Comparison of ENCODE assay signal across 19 cellular contexts in genomic region chr7:75961194-75961593, GRCh38. TPM values are rescaled to one million over a fixed set of nuclear protein-coding genes. Genes with fewer than 3 reads are reported as not detected.
DNase-seq lines count a peak whose midpoint lies in the region; ATAC-seq and TF ChIP-seq lines count a peak whose summit lies in the region.
"Had no signal": no experiment of that assay in that cellular context is flagged by ENCODE, and none has a peak within 500 bp of the region (broad histone marks: within the 10 kb centered on the region; RNA-seq: fewer than 3 reads in every experiment).

No MANE protein-coding gene starts in this region.

- peaks cover 8% of the 10 kb centered on the region for H4K20me1 ChIP-seq in GM23338 (replicated peaks; ENCODE audit: insufficient read depth)

- peaks cover 5% of the 10 kb centered on the region for H3K27me3 Mint-ChIP-seq in GM23338 (ENCODE audit: insufficient read depth, low read depth, poor library complexity)
- H3K27me3 Mint-ChIP-seq in Caco-2 (ENCODE audit: insufficient read depth, unreplicated experiment): no peaks in the 10 kb centered on the region
- H3K27me3 Mint-ChIP-seq: activated CD8-positive, alpha-beta T cell treated with anti-CD3 and anti-CD28 coated beads for 36 hours had no signal

- peaks cover 11% of the 10 kb centered on the region; the same call in 1 of the 2 replicates for H3K36me3 ChIP-seq in GM23338 (ENCODE audit: insufficient read depth)
- peaks cover 18% of the 10 kb centered on the region for H3K36me3 ChIP-seq in effector memory CD4-positive, alpha-beta T cell (ENCODE audit: control insufficient read depth, insufficient read depth, low read length)
- peaks cover 3% of the 10 kb centered on the region; the same call in 1 of the 2 replicates for H3K36me3 ChIP-seq in Caco-2 (ENCODE audit: control insufficient read depth, insufficient read depth, low read length)

- H3K4me3 Mint-ChIP-seq in GM23338 (no peak overlapping the region), Caco-2 (ENCODE audit: unreplicated experiment) (no peak overlapping the region)
- H3K4me3 Mint-ChIP-seq: activated CD8-positive, alpha-beta T cell treated with anti-CD3 and anti-CD28 coated beads for 36 hours had no signal

- DNase-seq in GM23338 (ENCODE audit: low spot score) (peak; percentile 65), iPS-NIHi7 (ENCODE audit: extremely low spot score) (peak; percentile 48), dermis blood vessel endothelial cell (no peak), DMS79 (lab: John Stamatoyannopoulos, UW) (no peak), Caco-2 (no peak)
- no peak for DNase-seq in effector memory CD4-positive, alpha-beta T cell
- DNase-seq: activated CD8-positive, alpha-beta T cell treated with anti-CD3 and anti-CD28 coated beads for 36 hours; body of pancreas; DMS 273 treated with DMSO at 0.1 percent for 48 hours; effector CD8-positive, alpha-beta T cell; foreskin melanocyte; NCI-H187; NCI-H526 treated with DMSO at 0.1 percent for 48 hours; nucleus accumbens; stomach had no signal

- H3K27me3 ChIP-seq in GM23338 (ENCODE audit: insufficient read depth) (no peaks in the 10 kb centered on the region), Caco-2 (replicated peaks; ENCODE audit: control insufficient read depth, insufficient read depth, low read length) (no peaks in the 10 kb centered on the region)
- H3K27me3 ChIP-seq in effector memory CD4-positive, alpha-beta T cell (replicated peaks; ENCODE audit: control insufficient read depth, insufficient read depth, low read length, poor library complexity, severe bottlenecking): no peaks in the 10 kb centered on the region
- H3K27me3 ChIP-seq: body of pancreas, stomach had no signal

- H3K9me3 Mint-ChIP-seq in GM23338: no peaks in the 10 kb centered on the region
- no peaks in the 10 kb centered on the region for H3K9me3 Mint-ChIP-seq in Caco-2 (ENCODE audit: unreplicated experiment)
- H3K9me3 Mint-ChIP-seq: activated CD8-positive, alpha-beta T cell treated with anti-CD3 and anti-CD28 coated beads for 36 hours had no signal

- H3F3A ChIP-seq in GM23338 (replicated peaks; ENCODE audit: low read depth): 0 out of 2 replicates have a peak, but pooled peaks cover 4% of the 10 kb centered on the region

- no peak overlapping the region for H3K4me2 ChIP-seq in GM23338
- H3K4me2 ChIP-seq: smooth muscle cell had no signal

- POLR2A ChIA-PET in Caco-2 (lab: Charles Lee): no interaction called here

- CTCF ChIA-PET in Caco-2 (lab: Charles Lee): interaction anchor here (0.6 to 1.5 kb wide), 6 partner anchors 23 to 197 kb away, joined by 3 to 11 read pairs (median 4); no protein-coding TSS in a partner anchor

- peaks cover 2% of the 10 kb centered on the region; the same call in 1 of the 2 replicates for H3K79me2 ChIP-seq in GM23338 (replicated peaks; ENCODE audit: insufficient read depth)

- TF ChIP-seq CTCF in 22Rv1 (IDR thresholded peaks at IDR 0.05) (peak; percentile 36), GM23338 (conservative IDR thresholded peaks at IDR 0.05; ENCODE audit: low read depth in 2 of 2) (peak; percentile 39 to 53), VCaP (conservative IDR thresholded peaks at IDR 0.05) (peak; percentile 41), Caco-2 (IDR thresholded peaks at IDR 0.05; ENCODE audit: insufficient read depth in 1 of 2, low read depth in 1 of 2, low read length in 1 of 2, severe bottlenecking in 1 of 2, unreplicated experiment in 1 of 2) (peak in 1 of 2 experiments; percentile 47)

- H3K4me1 ChIP-seq in GM23338 (ENCODE audit: insufficient read depth): peaks cover 5% of the 10 kb centered on the region
- H3K4me1 ChIP-seq in effector memory CD4-positive, alpha-beta T cell (ENCODE audit: control insufficient read depth, insufficient read depth, low read length, poor library complexity, severe bottlenecking): no peaks in the 10 kb centered on the region
- H3K4me1 ChIP-seq in Caco-2: peaks cover 38% of the 10 kb centered on the region

- H3K4me3 ChIP-seq in GM23338: no peak overlapping the region
- no peak overlapping the region for H3K4me3 ChIP-seq in effector memory CD4-positive, alpha-beta T cell (ENCODE audit: insufficient read depth, low read depth, low read length, poor library complexity, severe bottlenecking)
- H3K4me3 ChIP-seq in Caco-2 (ENCODE audit: low read depth, low read length): no peak overlapping the region
- H3K4me3 ChIP-seq: body of pancreas, smooth muscle cell, stomach had no signal

- H3K27ac ChIP-seq in 22Rv1 (0 out of 2 replicates have a peak overlapping the region, but pooled peaks have one; percentile 3), GM23338 (ENCODE audit: low read depth) (peak overlapping the region; percentile 72; the same call in 1 of the 2 replicates), VCaP (peak overlapping the region; percentile 81; the same call in 1 of the 2 replicates)
- no peak overlapping the region for H3K27ac ChIP-seq in effector memory CD4-positive, alpha-beta T cell (ENCODE audit: insufficient read depth, low read length, poor library complexity, severe bottlenecking)

- intact Hi-C loops in Caco-2 (cut with micrococcal nuclease; ENCODE audit: unreplicated experiment): no loop called here

- H3K9me2 ChIP-seq in GM23338 (ENCODE audit: insufficient read depth): no peaks in the 10 kb centered on the region

- no peak overlapping the region for H2AFZ ChIP-seq in GM23338

- H3K9me3 ChIP-seq in effector memory CD4-positive, alpha-beta T cell (ENCODE audit: control insufficient read depth, low read length): no peaks in the 10 kb centered on the region
- H3K9me3 ChIP-seq in Caco-2: 0 out of 2 replicates have a peak, but pooled peaks cover 2% of the 10 kb centered on the region
- H3K9me3 ChIP-seq: body of pancreas, stomach had no signal

- no TSS peak for BruUV-seq in Caco-2 (replicated peaks; lab: Mats Ljungman, UMichigan)

- peaks cover 23% of the 10 kb centered on the region for H3K4me1 Mint-ChIP-seq in GM23338
- peaks cover 20% of the 10 kb centered on the region for H3K4me1 Mint-ChIP-seq in Caco-2 (ENCODE audit: low read depth, unreplicated experiment)

- ATAC-seq in GM23338: peak; percentile 81
- ATAC-seq: activated CD8-positive, alpha-beta T cell treated with anti-CD3 and anti-CD28 coated beads for 36 hours; body of pancreas; Right ventricle myocardium inferior had no signal

- H3K36me3 Mint-ChIP-seq in GM23338 (ENCODE audit: low read depth) (peaks cover 42% of the 10 kb centered on the region), Caco-2 (ENCODE audit: insufficient read depth, unreplicated experiment) (peaks cover 58% of the 10 kb centered on the region)

- H3K27ac Mint-ChIP-seq in GM23338: peak overlapping the region; percentile 66
- no peak overlapping the region for H3K27ac Mint-ChIP-seq in Caco-2 (ENCODE audit: unreplicated experiment)
- H3K27ac Mint-ChIP-seq: activated CD8-positive, alpha-beta T cell treated with anti-CD3 and anti-CD28 coated beads for 36 hours had no signal

TF ChIP-seq in GM23338, 12 proteins besides CTCF, POLR2A, EP300 and RAD21 (continues in another document):
- TF ChIP-seq CREB1 (CRISPR knock-in tag; IDR thresholded peaks at IDR 0.05; ENCODE audit: low read depth) (no peak), EZH2 (IDR thresholded peaks at IDR 0.05; ENCODE audit: low read depth, unreplicated experiment) (no peak)

RNA-seq across cellular contexts. Expression of gene TMEM120A, which starts 33.2 kb away (rescaled TPM):
- 12.7 TPM in 2 replicates for total RNA-seq in GM23338 (2014; rRNA removed; shearing (Covaris generic))
- polyA plus RNA-seq in GM23338 (2016; fragmentation: Nextera tagmentation; extraction: Ambion mirVana): 22.3 and 27.1 TPM in 2 replicates
- total RNA-seq in dermis blood vessel endothelial cell (43.4 and 47.8 TPM in 2 replicates), Caco-2 (2022) (65.4 and 71.1 TPM in 2 replicates)

RNA-seq across cellular contexts. Expression of gene POR, which starts 46.2 kb away (rescaled TPM):
- 126 and 164 TPM in 2 replicates for total RNA-seq in GM23338 (2014; rRNA removed; shearing (Covaris generic))
- polyA plus RNA-seq in GM23338 (2016; fragmentation: Nextera tagmentation; extraction: Ambion mirVana): 126 and 137 TPM in 2 replicates
- total RNA-seq in dermis blood vessel endothelial cell: 87.0 and 102 TPM in 2 replicates
- total RNA-seq in Caco-2 (2022): 162 and 171 TPM in 2 replicates

Comparison
In these comparisons a context has a peak if more than half of its experiments do, and no peak if none do; other contexts are left out.
1. DNase-seq: peak in GM23338 (single experiment) and iPS-NIHi7 (single experiment); none in effector memory CD4-positive, alpha-beta T cell (0 of 3), dermis blood vessel endothelial cell (single experiment), DMS79 (single experiment) and Caco-2 (0 of 2).